ENCODE assay signal across 13 cellular contexts in the genomic region with DNA sequence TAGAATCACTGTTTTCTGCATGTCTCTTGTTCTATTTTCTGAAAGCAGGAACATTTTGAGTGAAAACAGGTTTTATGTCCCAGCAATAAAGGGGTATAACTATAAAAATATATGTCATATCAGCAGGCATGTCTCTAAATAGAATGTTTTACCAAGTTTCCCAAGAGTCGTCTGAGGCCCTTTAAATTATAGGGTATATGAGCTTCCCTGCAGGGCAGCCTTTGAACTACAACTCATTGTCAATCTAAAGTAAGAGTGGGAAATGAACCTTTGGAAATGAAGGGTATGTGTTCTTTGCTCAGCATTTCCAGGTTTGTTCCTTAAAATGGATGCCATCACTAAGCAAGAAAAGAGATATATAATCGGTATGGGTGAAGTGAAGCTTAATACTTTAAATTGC.
"Had no signal": no experiment of that assay in that cellular context is flagged by ENCODE, and none has a peak within 500 bp of the region (broad histone marks: within the 10 kb centered on the region; RNA-seq: fewer than 3 reads in every experiment).

No MANE protein-coding gene starts in this region.

- H3K4me3 ChIP-seq: dorsolateral prefrontal cortex, esophagus squamous epithelium, heart left ventricle, left ventricle myocardium inferior, pancreas, upper lobe of left lung had no signal

- H3K9me3 ChIP-seq: esophagus squamous epithelium, heart left ventricle, left ventricle myocardium inferior, pancreas, upper lobe of left lung had no signal

- H3K27me3 ChIP-seq: dorsolateral prefrontal cortex, esophagus squamous epithelium, heart left ventricle, pancreas, upper lobe of left lung had no signal

- ATAC-seq: activated T-cell treated with anti-CD3 and anti-CD28 coated beads, Interleukin-2, amount 50 U/mL, for 4 hours; heart left ventricle; pancreas; stimulated activated memory B cell treated with anti-CD40 and anti-IgM and Interleukin-4, amounts not matched to agents 10 μg/mL and 1 μg/mL and 100 μg/mL, for 72 hours had no signal

- DNase-seq: activated CD4-positive, alpha-beta T cell treated with anti-CD3 and anti-CD28 coated beads, Interleukin-2, amount 50 U/mL, for 48 hours; activated CD4-positive, CD25-positive, alpha-beta regulatory T cell treated with anti-CD3 and anti-CD28 coated beads, Interleukin-2, amount 50 U/mL, for 72 hours; activated effector memory CD4-positive, alpha-beta T cell treated with anti-CD3 and anti-CD28 coated beads, Interleukin-2, amount 50 U/mL, for 16 hours; activated naive CD8-positive, alpha-beta T cell treated with anti-CD3 and anti-CD28 coated beads for 36 hours; activated T-cell treated with anti-CD3 and anti-CD28 coated beads, Interleukin-2, amount 50 U/mL, for 4 hours; anterior cingulate cortex; dorsolateral prefrontal cortex; esophagus squamous epithelium; heart left ventricle; left ventricle myocardium inferior; pancreas; upper lobe of left lung had no signal

- H3K27ac ChIP-seq: esophagus squamous epithelium, heart left ventricle, left ventricle myocardium inferior, pancreas, upper lobe of left lung had no signal

- H3K4me1 ChIP-seq: esophagus squamous epithelium, heart left ventricle, left ventricle myocardium inferior, pancreas, upper lobe of left lung had no signal

- H3K36me3 ChIP-seq: esophagus squamous epithelium, heart left ventricle, left ventricle myocardium inferior, pancreas, upper lobe of left lung had no signal
